8 cellular contexts compared by ENCODE assay signal in the genomic region with DNA sequence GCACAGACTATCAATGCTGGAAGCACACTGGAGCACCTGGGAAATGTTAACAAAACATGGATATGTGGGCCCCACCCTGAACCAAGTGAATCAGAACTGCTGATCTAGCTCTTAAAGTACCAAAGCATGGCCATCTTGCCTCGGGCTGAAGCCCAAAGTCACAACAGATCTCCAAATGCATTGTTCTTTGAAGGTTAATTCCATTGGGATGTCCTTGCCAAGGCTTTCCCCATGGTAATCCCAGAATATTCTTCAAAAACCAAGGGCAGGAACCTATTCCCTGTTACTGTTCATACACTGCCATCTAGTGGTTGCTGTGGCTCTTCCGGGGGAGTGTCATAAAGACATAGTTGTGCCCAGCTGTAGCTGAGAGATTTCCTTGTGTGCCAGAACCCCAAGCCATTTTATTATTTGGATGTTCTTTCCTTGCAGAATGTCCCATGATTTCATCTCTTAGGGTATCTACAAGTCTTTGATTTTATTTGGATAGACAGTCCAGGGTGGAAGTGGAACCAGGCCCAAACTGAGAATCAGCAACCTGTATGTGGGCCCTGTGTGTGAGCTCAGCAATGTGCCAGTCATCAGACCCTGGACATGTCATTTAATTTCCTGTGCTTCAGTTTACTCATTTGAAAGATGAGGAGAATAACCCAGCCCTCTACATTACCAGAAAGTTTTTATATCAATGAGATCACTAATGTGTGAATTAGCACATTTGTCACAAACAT.
A peak's percentile ranks its signal among the peaks of the same experiment; 100 is the strongest.
DNase-seq lines count a peak whose midpoint lies in the region; ATAC-seq and TF ChIP-seq lines count a peak whose summit lies in the region.

No MANE protein-coding gene starts in this region.

- 5 to 6% methylated on average over 2 of the region's 2 CpGs for WGBS in heart right ventricle, 2 donors
- WGBS in psoas muscle, 3 donors = 0 to 2% (median 2%) methylated on average over 2 of the region's 2 CpGs

- H3K27ac ChIP-seq in heart right ventricle = no peak overlapping the region
- H3K27ac ChIP-seq in psoas muscle = no peak overlapping the region

- H3K27me3 ChIP-seq in adipocyte (replicated peaks; ENCODE audit: control insufficient read depth, insufficient read depth, low read length) (no peaks in the 10 kb centered on the region), heart right ventricle (peaks cover 0 to 8% (median 0%) of the 10 kb centered on the region in 7 donors), psoas muscle (ENCODE audit: insufficient read depth in 3 of 3, low read length in 2 of 3) (no peaks in the 10 kb centered on the region)

- intact Hi-C loops in heart right ventricle (cut with DNase I) (loop anchor here (1.0 to 10.0 kb wide), 16 partner anchors 151 to 1141 kb away; partner anchors contain the start of gene KLF4 (in 3 of the 10)), psoas muscle (cut with DNase I) (loop anchor here (5.0 to 10.0 kb wide), 5 partner anchors 99 to 1099 kb away; no protein-coding TSS in a partner anchor)

- H3K4me3 ChIP-seq in adipocyte (ENCODE audit: low read length) = no peak overlapping the region
- H3K4me3 ChIP-seq in heart right ventricle = no peak overlapping the region
- H3K4me3 ChIP-seq in psoas muscle = no peak overlapping the region

- H3K9me3 ChIP-seq in adipocyte (ENCODE audit: control insufficient read depth, low read length) (no peaks in the 10 kb centered on the region), heart right ventricle (no peaks in the 10 kb centered on the region), psoas muscle (no peaks in the 10 kb centered on the region)

- H3K36me3 ChIP-seq in adipocyte (ENCODE audit: control insufficient read depth, insufficient read depth, low read length, severe bottlenecking) = no peaks in the 10 kb centered on the region
- H3K36me3 ChIP-seq in heart right ventricle = no peaks in the 10 kb centered on the region
- H3K36me3 ChIP-seq in psoas muscle (ENCODE audit: insufficient read depth in 1 of 2, low read depth in 1 of 2) = no peaks in the 10 kb centered on the region

- ATAC-seq in GM18873 (IDR thresholded peaks at IDR 0.05; ENCODE audit: low FRiP score, unreplicated experiment) = peak; percentile 59
- peak; percentile 91 for ATAC-seq in HG03159 (IDR thresholded peaks at IDR 0.05; ENCODE audit: unreplicated experiment)
- ATAC-seq in heart right ventricle = peak; percentile 87 to 94 (median 92)
- peak; percentile 86 to 94 (median 88) for ATAC-seq in psoas muscle

- peak; percentile 79 for DNase-seq in CD1c-positive myeloid dendritic cell (ENCODE audit: extremely low spot score)
- peak; percentile 76 for DNase-seq in NCI-H2171 (lab: John Stamatoyannopoulos, UW)
- peak; percentile 97 for DNase-seq in adipocyte (ENCODE audit: low read depth)
- DNase-seq in heart right ventricle = peak in 1 of 2 donors; percentile 47
- peak; percentile 30 to 53 for DNase-seq in psoas muscle
- DNase-seq in activated T-cell treated with anti-CD3 and anti-CD28 coated beads for 4 hours = no peak

- H3K4me1 ChIP-seq in adipocyte (ENCODE audit: control insufficient read depth, insufficient read depth, low read length) (peaks cover 10% of the 10 kb centered on the region), heart right ventricle (peaks cover 0 to 5% (median 0%) of the 10 kb centered on the region in 9 donors), psoas muscle (no peaks in the 10 kb centered on the region)

- TF ChIP-seq CTCF in heart right ventricle (IDR thresholded peaks at IDR 0.05) = peak; percentile 70 to 93 (median 86)
- peak; percentile 92 for TF ChIP-seq CTCF in psoas muscle (IDR thresholded peaks at IDR 0.05)

- peak overlapping the region; percentile 28 for H3K9ac ChIP-seq in adipocyte (ENCODE audit: low read length)
